Comparison of ENCODE assay signal across 7 cellular contexts in the genomic region with DNA sequence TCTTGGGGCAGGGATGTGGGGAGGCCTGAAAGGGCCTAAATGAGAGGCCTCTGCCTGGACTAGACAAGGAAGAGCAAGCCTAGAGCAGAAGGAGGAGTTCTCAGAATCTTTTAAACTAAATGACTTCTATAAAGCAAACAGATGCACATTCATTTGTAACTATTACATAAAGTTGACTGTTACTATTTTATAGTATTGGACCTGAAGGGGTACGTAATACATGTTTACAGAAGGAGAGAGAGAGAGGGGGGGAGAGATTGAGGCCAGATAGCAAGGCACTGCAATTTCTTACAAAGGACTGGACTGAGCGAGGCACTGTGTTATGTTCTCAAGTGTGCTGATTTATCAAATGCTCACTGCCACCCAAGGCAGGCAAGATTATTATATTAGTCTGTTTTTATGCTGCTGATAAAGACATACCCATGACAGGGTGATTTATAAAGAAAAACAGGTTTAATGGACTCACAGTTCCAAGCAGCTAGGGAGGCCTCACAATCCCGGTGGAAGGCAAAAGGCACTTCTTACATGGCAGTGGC.
"Had no signal": no experiment of that assay in that cellular context is flagged by ENCODE, and none has a peak within 500 bp of the region (broad histone marks: within the 10 kb centered on the region; RNA-seq: fewer than 3 reads in every experiment).

No MANE protein-coding gene starts in this region.

- H3K9me3 ChIP-seq: HAP-1 had no signal

- H3K4me1 ChIP-seq: HAP-1 had no signal

- ATAC-seq: HCT116, HepG2 had no signal

- H3K4me1 Mint-ChIP-seq: IgD-negative memory B cell had no signal

- DNase-seq: GM23248, GOT3, H7 had no signal

- H3K4me3 ChIP-seq: GM23248, HAP-1 had no signal

- H3K36me3 ChIP-seq: HAP-1 had no signal

- H3K36me3 Mint-ChIP-seq: IgD-negative memory B cell had no signal

- H3K4me3 Mint-ChIP-seq: IgD-negative memory B cell had no signal

- H3K27ac ChIP-seq: GM23248 had no signal

- H3K27ac Mint-ChIP-seq: IgD-negative memory B cell had no signal
